In genomic region chr7:131002600-131002999, GRCh38 we compare ENCODE assay signal across 22 cellular contexts.
"Had no signal": no experiment of that assay in that cellular context is flagged by ENCODE, and none has a peak within 500 bp of the region (broad histone marks: within the 10 kb centered on the region; RNA-seq: fewer than 3 reads in every experiment).

No MANE protein-coding gene starts in this region.

- H3K9me3 Mint-ChIP-seq: nephron had no signal

- H3K27me3 ChIP-seq: heart left ventricle, testis, tibial nerve, upper lobe of right lung, vagina had no signal

- H3K9ac ChIP-seq: parathyroid adenoma had no signal

- H3K27me3 Mint-ChIP-seq: naive B cell; stimulated activated naive B cell treated with anti-CD40 and anti-IgM and Interleukin-4, amounts not matched to agents 10 μg/mL and 1 μg/mL and 100 μg/mL, for 72 hours; stimulated activated naive CD8-positive, alpha-beta T cell treated with anti-CD3 and anti-CD28 coated beads, Interleukin-15, amount 100 ng/mL, for 72 hours had no signal

- H3K4me3 ChIP-seq: heart left ventricle, psoas muscle, testis, tibial nerve, upper lobe of right lung, vagina had no signal

- H3K27ac Mint-ChIP-seq: endodermal cell; nephron; stimulated activated naive CD8-positive, alpha-beta T cell treated with anti-CD3 and anti-CD28 coated beads, Interleukin-15, amount 100 ng/mL, for 72 hours had no signal

- H2AFZ ChIP-seq: parathyroid adenoma had no signal

- ATAC-seq: heart left ventricle; left colon; sciatic nerve; stimulated activated naive B cell treated with anti-CD40 and anti-IgM and Interleukin-4, amounts not matched to agents 10 μg/mL and 1 μg/mL and 100 μg/mL, for 72 hours; stimulated activated naive CD8-positive, alpha-beta T cell treated with anti-CD3 and anti-CD28 coated beads, Interleukin-15, amount 100 ng/mL, for 72 hours; upper lobe of right lung had no signal

- H3K9me3 ChIP-seq: psoas muscle, testis, upper lobe of right lung, vagina had no signal

- H3K4me3 Mint-ChIP-seq: endodermal cell; nephron; stimulated activated naive B cell treated with anti-CD40 and anti-IgM and Interleukin-4, amounts not matched to agents 10 μg/mL and 1 μg/mL and 100 μg/mL, for 72 hours; stimulated activated naive CD8-positive, alpha-beta T cell treated with anti-CD3 and anti-CD28 coated beads, Interleukin-15, amount 100 ng/mL, for 72 hours had no signal

- DNase-seq: effector CD4-positive, alpha-beta T cell; endodermal cell; erythroblast; foreskin melanocyte; heart left ventricle; hippocampal formation; left colon; mesendoderm; naive B cell; psoas muscle; retina; stimulated activated CD4-positive, alpha-beta T cell treated with anti-CD3 and anti-CD28 coated beads, Interleukin-2, amount 100 ng/mL, for 24 hours; stimulated activated CD4-positive, alpha-beta T cell treated with anti-CD3 and anti-CD28 coated beads, Interleukin-4, amount 100 ng/mL, for 4 hours; stimulated activated naive B cell treated with anti-CD40 and anti-IgM and Interleukin-4, amounts not matched to agents 10 μg/mL and 1 μg/mL and 100 μg/mL, for 72 hours; stimulated activated naive CD8-positive, alpha-beta T cell treated with anti-CD3 and anti-CD28 coated beads, Interleukin-15, amount 100 ng/mL, for 72 hours; testis; upper lobe of right lung had no signal

- H3K36me3 ChIP-seq: upper lobe of right lung had no signal

- H3K27ac ChIP-seq: heart left ventricle, parathyroid adenoma, psoas muscle, testis, upper lobe of right lung, vagina had no signal
